In genomic region chr1:172758242-172758641, GRCh38 we compare ENCODE assay signal across 1 cellular context.
TF ChIP-seq lines count a peak whose summit lies in the region.

No MANE protein-coding gene starts in this region.

TF ChIP-seq in HEK293, 187 proteins besides CTCF, POLR2A, EP300 and RAD21 (continued from another document):
- TF ChIP-seq ZNF830 (tag by site-specific recombination; IDR thresholded peaks at IDR 0.05; ENCODE audit: low read depth) (no peak), ZNF654 (tag by site-specific recombination; IDR thresholded peaks at IDR 0.05; ENCODE audit: low read depth) (no peak), ZFP37 (tag by site-specific recombination; IDR thresholded peaks at IDR 0.05) (no peak), REPIN1 (tag by site-specific recombination; IDR thresholded peaks at IDR 0.05; ENCODE audit: low read depth) (no peak), PRDM1 (tag by site-specific recombination; IDR thresholded peaks at IDR 0.05) (peak; percentile 31; the same call in 1 of the 2 replicates)
